30 cellular contexts compared by ENCODE assay signal in the genomic region with DNA sequence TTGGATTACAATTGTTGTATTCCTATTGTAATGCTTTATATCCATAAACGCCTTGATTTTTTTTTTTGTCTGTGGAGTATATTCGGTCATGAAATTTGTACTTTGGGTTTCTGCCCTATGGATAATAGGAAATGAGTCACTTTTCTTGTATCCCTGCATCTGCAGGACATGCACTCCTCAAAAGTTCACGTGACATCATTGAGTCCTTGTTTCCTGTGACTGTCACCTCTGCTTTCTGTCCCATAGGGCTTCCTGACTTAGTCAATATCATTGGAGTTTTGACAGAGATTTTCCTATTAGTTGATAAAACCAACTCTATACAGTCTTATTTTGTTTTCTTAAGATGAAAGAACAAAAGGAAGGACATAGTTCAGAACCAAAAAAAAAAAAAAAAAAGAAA.
"Had no signal": no experiment of that assay in that cellular context is flagged by ENCODE, and none has a peak within 500 bp of the region (broad histone marks: within the 10 kb centered on the region; RNA-seq: fewer than 3 reads in every experiment).

No MANE protein-coding gene starts in this region.

- H3K27me3 ChIP-seq: hepatocyte, stomach, suprapubic skin, tibial nerve had no signal

- H3K4me1 ChIP-seq: stomach, suprapubic skin, tibial nerve had no signal

- H3K4me3 Mint-ChIP-seq: activated naive CD8-positive, alpha-beta T cell; activated T-cell treated with anti-CD3 and anti-CD28 coated beads, Interleukin-2, amount 50 U/mL, for 4 hours; immature natural killer cell; memory B cell; stimulated activated memory B cell treated with anti-CD40 and anti-IgM and Interleukin-4, amounts not matched to agents 10 μg/mL and 1 μg/mL and 100 μg/mL, for 72 hours; T-helper 1 cell treated with Interleukin-12 subunit alpha and Interleukin-12 subunit beta and Interleukin-4 antibody, amounts not matched to agents 30 μg/mL and 1 μg/mL, for 36 hours had no signal

- ATAC-seq: activated T-cell treated with anti-CD3 and anti-CD28 coated beads, Interleukin-2, amount 50 U/mL, for 4 hours; left ventricle myocardium superior; sciatic nerve; stimulated activated memory B cell treated with anti-CD40 and anti-IgM and Interleukin-4, amounts not matched to agents 10 μg/mL and 1 μg/mL and 100 μg/mL, for 72 hours had no signal

- H3K27me3 Mint-ChIP-seq: activated naive CD8-positive, alpha-beta T cell; stimulated activated memory B cell treated with anti-CD40 and anti-IgM and Interleukin-4, amounts not matched to agents 10 μg/mL and 1 μg/mL and 100 μg/mL, for 72 hours had no signal

- H3K36me3 Mint-ChIP-seq: activated naive CD8-positive, alpha-beta T cell had no signal

- H3K4me1 Mint-ChIP-seq: immature natural killer cell had no signal

- H3K36me3 ChIP-seq: stomach, suprapubic skin, tibial nerve had no signal

- H3K27ac ChIP-seq: hepatocyte, stomach, suprapubic skin, tibial nerve had no signal

- DNase-seq: activated CD4-positive, alpha-beta T cell treated with anti-CD3 and anti-CD28 coated beads for 4 hours; activated CD4-positive, alpha-beta T cell treated with anti-CD3 and anti-CD28 coated beads, Interleukin-2, amount 50 U/mL, for 48 hours; activated CD4-positive, CD25-positive, alpha-beta regulatory T cell; activated CD8-positive, alpha-beta memory T cell treated with anti-CD3 and anti-CD28 coated beads, Interleukin-2, amount 50 U/mL, for 48 hours; activated naive CD4-positive, alpha-beta T cell; activated T-cell treated with anti-CD3 and anti-CD28 coated beads, Interleukin-2, amount 50 U/mL, for 4 hours; amygdala; cerebellar nuclear complex; cortex of kidney; effector CD4-positive, alpha-beta T cell; erythroblast; foreskin melanocyte; glutamatergic neuron; immature natural killer cell; kidney glomerular epithelial cell; left ventricle myocardium superior; occipital lobe; stimulated activated CD4-positive, alpha-beta T cell treated with anti-CD3 and anti-CD28 coated beads, Interleukin-15, amount 100 ng/mL, for 24 hours; stomach; T1000 had no signal

- H3K4me3 ChIP-seq: hepatocyte, smooth muscle cell, stomach, suprapubic skin, tibial nerve had no signal

- H3K27ac Mint-ChIP-seq: activated naive CD8-positive, alpha-beta T cell; activated T-helper 2 cell treated with anti-CD3 and anti-CD28 coated beads, Interferon-gamma antibody, Interleukin-2, Interleukin-4, amounts not matched to agents 10 μg/mL and 5 μg/mL and 100 μg/mL, durations not matched to agents 14 hours and 24 hours and 36 hours; immature natural killer cell; memory B cell; stimulated activated memory B cell treated with anti-CD40 and anti-IgM and Interleukin-4, amounts not matched to agents 10 μg/mL and 1 μg/mL and 100 μg/mL, for 72 hours; T-helper 1 cell treated with Interleukin-12 subunit alpha and Interleukin-12 subunit beta and Interleukin-4 antibody, amounts not matched to agents 30 μg/mL and 1 μg/mL, for 36 hours had no signal
